ENCODE assay signal across 1 cellular context in genomic region chr2:74458132-74458956, GRCh38.
A peak's percentile ranks its signal among the peaks of the same experiment; 100 is the strongest.
TF ChIP-seq lines count a peak whose summit lies in the region.

TSS of gene WBP1 (plus strand) at chr2:74458438. CDS start at chr2:74458603, 165 bp downstream.

TF ChIP-seq in A549, 52 proteins besides CTCF, POLR2A, EP300 and RAD21 (continued from another document):
- TF ChIP-seq JUNB (IDR thresholded peaks at IDR 0.05) (no peak), FOSB (CRISPR knock-in tag; IDR thresholded peaks at IDR 0.05) (0 out of 2 replicates have a peak, but pooled peaks have one; percentile 71), EHF (CRISPR knock-in tag; IDR thresholded peaks at IDR 0.05) (0 out of 2 replicates have a peak, but pooled peaks have one; percentile 71)
